In genomic region chr3:157441102-157441622, GRCh38 we compare ENCODE assay signal across 24 cellular contexts. TPM values are rescaled to one million over a fixed set of nuclear protein-coding genes. Genes with fewer than 3 reads are reported as not detected.
"Had no signal": no experiment of that assay in that cellular context is flagged by ENCODE, and none has a peak within 500 bp of the region (broad histone marks: within the 10 kb centered on the region; RNA-seq: fewer than 3 reads in every experiment).

No MANE protein-coding gene starts in this region.

- H3K36me3 ChIP-seq: esophagus squamous epithelium had no signal

- H3K27me3 ChIP-seq: testis, upper lobe of left lung had no signal

- H3K27ac ChIP-seq: esophagus squamous epithelium, testis, upper lobe of left lung, VCaP had no signal

- ATAC-seq: activated naive CD8-positive, alpha-beta T cell treated with anti-CD3 and anti-CD28 coated beads, Interleukin-2, amount 50 U/mL, for 24 hours; left lobe of liver; natural killer cell treated with Interleukin-12 subunit alpha and Interleukin-12 subunit beta and Interleukin-15 and Interleukin-18, amount 100 ng/mL, for 72 hours; right cardiac atrium; stimulated activated memory B cell treated with anti-CD40 and anti-IgM and Interleukin-4, amounts not matched to agents 10 μg/mL and 1 μg/mL and 100 μg/mL, for 72 hours; T-helper 17 cell had no signal

- FAIRE-seq: frontal cortex, kidney had no signal

- H3K4me3 ChIP-seq: esophagus squamous epithelium, lung, testis, upper lobe of left lung had no signal

- H3K9me3 ChIP-seq: esophagus squamous epithelium, testis, upper lobe of left lung had no signal

- DNase-seq: activated CD4-positive, alpha-beta T cell treated with anti-CD3 and anti-CD28 coated beads for 1 hour; activated CD8-positive, alpha-beta memory T cell treated with anti-CD3 and anti-CD28 coated beads for 24 hours; activated CD8-positive, alpha-beta memory T cell treated with anti-CD3 and anti-CD28 coated beads, Interleukin-2, amount 50 U/mL, for 48 hours; activated effector memory CD4-positive, alpha-beta T cell treated with Interleukin-2 at 50 U/mL for 16 hours; activated naive CD4-positive, alpha-beta T cell treated with anti-CD3 and anti-CD28 coated beads, Interleukin-2, amount 10 ng/mL, durations not matched to agents 7 days and 5 days; activated naive CD8-positive, alpha-beta T cell treated with anti-CD3 and anti-CD28 coated beads, Interleukin-2, amount 50 U/mL, for 24 hours; activated T-cell treated with anti-CD3 and anti-CD28 coated beads, Interleukin-2, amount 50 U/mL, for 48 hours; aorta; effector memory CD4-positive, alpha-beta T cell; esophagus squamous epithelium; head of caudate nucleus; kidney; occipital lobe; right cardiac atrium; stimulated activated CD4-positive, alpha-beta T cell treated with anti-CD3 and anti-CD28 coated beads, Interleukin-4, amount 100 ng/mL, for 24 hours; T-helper 17 cell; testis; upper lobe of left lung had no signal

RNA-seq across cellular contexts. Expression of gene PTX3, which starts 4.5 kb away (rescaled TPM):
- total RNA-seq: natural killer cell treated with Interleukin-12 subunit alpha and Interleukin-12 subunit beta and Interleukin-15 and Interleukin-18, amount 100 ng/mL, for 72 hours had no signal
